22 cellular contexts compared by ENCODE assay signal in genomic region chr18:7844418-7844817, GRCh38.
DNase-seq lines count a peak whose midpoint lies in the region; ATAC-seq, FAIRE-seq and TF ChIP-seq lines count a peak whose summit lies in the region.
"Had no signal": no experiment of that assay in that cellular context is flagged by ENCODE, and none has a peak within 500 bp of the region (broad histone marks: within the 10 kb centered on the region; RNA-seq: fewer than 3 reads in every experiment).

No MANE protein-coding gene starts in this region.

- H3K4me3 ChIP-seq in epithelial cell of esophagus (ENCODE audit: low read length) = no peak overlapping the region
- H3K4me3 ChIP-seq in kidney epithelial cell (ENCODE audit: low read depth, low read length) = no peak overlapping the region
- H3K4me3 ChIP-seq: BLaER1, SK-N-MC had no signal

- no peaks in the 10 kb centered on the region for H3K36me3 Mint-ChIP-seq in stimulated activated naive B cell treated with anti-CD40 and anti-IgM and Interleukin-4, amounts not matched to agents 10 μg/mL and 1 μg/mL and 100 μg/mL, for 72 hours
- H3K36me3 Mint-ChIP-seq: CD4-positive, alpha-beta memory T cell; IgD-negative memory B cell had no signal

- TF ChIP-seq POLR2A in H54 (IDR thresholded peaks at IDR 0.05; ENCODE audit: low read depth, low read length) = no peak

- H3K27ac Mint-ChIP-seq in stimulated activated naive B cell treated with anti-CD40 and anti-IgM and Interleukin-4, amounts not matched to agents 10 μg/mL and 1 μg/mL and 100 μg/mL, for 72 hours = no peak overlapping the region
- H3K27ac Mint-ChIP-seq: CD4-positive, alpha-beta memory T cell; IgD-negative memory B cell had no signal

- H3K27me3 ChIP-seq in kidney epithelial cell (ENCODE audit: control insufficient read depth, insufficient read depth, low read length) = no peaks in the 10 kb centered on the region
- H3K27me3 ChIP-seq: BLaER1 had no signal

- CTCF ChIA-PET in GM10248 (lab: Yijun Ruan, JAX) = interaction anchor here (1.5 kb wide), 1 partner anchor 14 kb away, joined by 5 read pairs; no protein-coding TSS in a partner anchor

- intact Hi-C loops in Right ventricle myocardium superior (cut with DNase I) = no loop called here

- no peak for ATAC-seq in stimulated activated naive B cell treated with anti-CD40 and anti-IgM and Interleukin-4, amounts not matched to agents 10 μg/mL and 1 μg/mL and 100 μg/mL, for 72 hours (replicated peaks)
- no peak for ATAC-seq in Right ventricle myocardium superior (ENCODE audit: poor library complexity)
- ATAC-seq: Right ventricle myocardium inferior had no signal

- no peaks in the 10 kb centered on the region for H3K36me3 ChIP-seq in kidney epithelial cell (ENCODE audit: control insufficient read depth, insufficient read depth, low read length)
- H3K36me3 ChIP-seq: BLaER1 had no signal

- FAIRE-seq in H54 (lab: Jason Lieb, UNC) (peak; percentile 6), RCC 7860 (lab: Jason Lieb, UNC) (no peak)
- FAIRE-seq: HTR-8/SVneo had no signal

- DNase-seq in H54 (ENCODE audit: insufficient read length, low spot score) (no peak), RCC 7860 (ENCODE audit: low spot score) (peak; percentile 53), epithelial cell of esophagus (ENCODE audit: low read depth) (peak; percentile 55), kidney epithelial cell (ENCODE audit: low read depth) (peak; percentile 14), GM10248 (ENCODE audit: extremely low spot score) (no peak), Right ventricle myocardium superior (no peak), NOMO-1 (lab: John Stamatoyannopoulos, UW; ENCODE audit: unreplicated experiment in 2 of 2) (no peak)
- no peak for DNase-seq in stimulated activated naive B cell treated with anti-CD40 and anti-IgM and Interleukin-4, amounts not matched to agents 10 μg/mL and 1 μg/mL and 100 μg/mL, for 72 hours
- DNase-seq: CD4-positive, alpha-beta memory T cell; GOT3; Karpas-422; NCI-H1092; NCI-H146; NCI-H2081; NCI-H2171 treated with DMSO at 0.1 percent for 48 hours; NCI-H510A treated with DMSO at 0.1 percent for 48 hours; NCI-H774 had no signal

- no peak overlapping the region for H3K4me3 Mint-ChIP-seq in stimulated activated naive B cell treated with anti-CD40 and anti-IgM and Interleukin-4, amounts not matched to agents 10 μg/mL and 1 μg/mL and 100 μg/mL, for 72 hours
- H3K4me3 Mint-ChIP-seq: CD4-positive, alpha-beta memory T cell; IgD-negative memory B cell had no signal

- no peaks in the 10 kb centered on the region for H3K27me3 Mint-ChIP-seq in stimulated activated naive B cell treated with anti-CD40 and anti-IgM and Interleukin-4, amounts not matched to agents 10 μg/mL and 1 μg/mL and 100 μg/mL, for 72 hours
- H3K27me3 Mint-ChIP-seq: CD4-positive, alpha-beta memory T cell; IgD-negative memory B cell had no signal

- POLR2A ChIA-PET in GM10248 (lab: Yijun Ruan, JAX) = no interaction called here

- TF ChIP-seq CTCF in epithelial cell of esophagus (IDR thresholded peaks at IDR 0.05; ENCODE audit: insufficient read depth, low read depth, low read length, missing control alignments) = no peak
- TF ChIP-seq CTCF in kidney epithelial cell (IDR thresholded peaks at IDR 0.05; ENCODE audit: insufficient read depth, low read length, poor library complexity, severe bottlenecking) = no peak
- no peak for TF ChIP-seq CTCF in GM10248 (IDR thresholded peaks at IDR 0.05; ENCODE audit: control extremely low read depth, extremely low read depth, low read depth, missing control alignments)

- no peaks in the 10 kb centered on the region for H3K4me1 Mint-ChIP-seq in stimulated activated naive B cell treated with anti-CD40 and anti-IgM and Interleukin-4, amounts not matched to agents 10 μg/mL and 1 μg/mL and 100 μg/mL, for 72 hours
- H3K4me1 Mint-ChIP-seq: CD4-positive, alpha-beta memory T cell had no signal

- H3K9me3 Mint-ChIP-seq in stimulated activated naive B cell treated with anti-CD40 and anti-IgM and Interleukin-4, amounts not matched to agents 10 μg/mL and 1 μg/mL and 100 μg/mL, for 72 hours = peaks cover 6 to 20% of the 10 kb centered on the region in 2 donors

Comparison
In these comparisons a context has a peak if more than half of its experiments do, and no peak if none do; other contexts are left out.
1. DNase-seq: peak in RCC 7860 (single experiment), epithelial cell of esophagus (single experiment) and kidney epithelial cell (single experiment); none in H54 (single experiment), stimulated activated naive B cell treated with anti-CD40 and anti-IgM and Interleukin-4, amounts not matched to agents 10 μg/mL and 1 μg/mL and 100 μg/mL, for 72 hours (single experiment), GM10248 (single experiment), Right ventricle myocardium superior (single experiment) and NOMO-1 (0 of 2).